8 cellular contexts compared by ENCODE assay signal in the genomic region with DNA sequence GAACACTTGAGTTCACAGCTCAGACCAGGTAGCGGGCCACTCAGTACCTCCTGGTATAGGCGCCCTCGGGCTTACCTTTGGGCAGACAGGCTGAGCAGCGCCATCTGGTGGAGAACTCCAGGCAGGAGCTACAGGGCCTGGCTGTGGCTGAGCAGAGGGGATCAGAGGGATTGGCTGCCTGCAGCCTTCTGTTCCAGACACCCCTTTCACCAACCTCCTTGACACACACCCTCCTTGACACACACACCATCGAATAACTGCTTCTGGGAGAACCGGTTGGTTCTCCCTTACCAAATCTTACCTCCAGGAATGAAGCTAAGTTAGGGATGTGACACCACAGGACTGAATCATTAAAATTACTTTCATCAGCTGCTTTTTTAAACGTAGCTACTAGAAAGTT. TPM values are rescaled to one million over a fixed set of nuclear protein-coding genes. Genes with fewer than 3 reads are reported as not detected.
DNase-seq lines count a peak whose midpoint lies in the region; ATAC-seq and TF ChIP-seq lines count a peak whose summit lies in the region.

No MANE protein-coding gene starts in this region.

- no peak overlapping the region for H3K4me3 Mint-ChIP-seq in activated T-cell treated with anti-CD3 and anti-CD28 coated beads, Interleukin-2, amount 50 U/mL, for 4 hours
- H3K4me3 Mint-ChIP-seq in natural killer cell: no peak overlapping the region

- no peaks in the 10 kb centered on the region for H3K36me3 ChIP-seq in KMS-11 (ENCODE audit: insufficient read depth)
- H3K36me3 ChIP-seq in Peyer's patch: no peaks in the 10 kb centered on the region

- H3K27me3 ChIP-seq in KMS-11 (ENCODE audit: insufficient read depth, low read depth) (peaks cover 35% of the 10 kb centered on the region), Peyer's patch (peaks cover 0 to 14% of the 10 kb centered on the region in 2 donors)

- no peak overlapping the region for H3K4me2 ChIP-seq in KMS-11

- no peak for TF ChIP-seq POLR2A in Peyer's patch (IDR thresholded peaks at IDR 0.05)

- H2AFZ ChIP-seq in KMS-11 (ENCODE audit: low read depth): no peak overlapping the region

- no peaks in the 10 kb centered on the region for H4K20me1 ChIP-seq in KMS-11 (ENCODE audit: insufficient read depth)

- no peaks in the 10 kb centered on the region for H3K4me1 Mint-ChIP-seq in activated T-cell treated with anti-CD3 and anti-CD28 coated beads, Interleukin-2, amount 50 U/mL, for 4 hours (ENCODE audit: low read depth)
- no peaks in the 10 kb centered on the region for H3K4me1 Mint-ChIP-seq in natural killer cell

- in situ Hi-C loops in G401 (cut with HindIII; ENCODE audit: low sequenced_read_pairs): no loop called here

- H3K79me2 ChIP-seq in KMS-11 (ENCODE audit: insufficient read depth, low read depth): no peaks in the 10 kb centered on the region

- H3K36me3 Mint-ChIP-seq in activated T-cell treated with anti-CD3 and anti-CD28 coated beads, Interleukin-2, amount 50 U/mL, for 4 hours (ENCODE audit: insufficient read depth): no peaks in the 10 kb centered on the region
- no peaks in the 10 kb centered on the region for H3K36me3 Mint-ChIP-seq in natural killer cell

- DNase-seq in G401 (ENCODE audit: low spot score): peak; percentile 81
- peak; percentile 83 to 94 (median 83) for DNase-seq in Peyer's patch
- peak; percentile 85 for DNase-seq in activated T-cell treated with anti-CD3 and anti-CD28 coated beads, Interleukin-2, amount 50 U/mL, for 4 hours
- DNase-seq in fibroblast of gingiva (ENCODE audit: low read depth): peak; percentile 34
- peak; percentile 77 for DNase-seq in natural killer cell
- DNase-seq in stimulated activated naive CD4-positive, alpha-beta T cell (lab: John Stamatoyannopoulos, UW): peak; percentile 57 to 83 (median 74)

- peaks cover 27% of the 10 kb centered on the region for H3K27me3 Mint-ChIP-seq in activated T-cell treated with anti-CD3 and anti-CD28 coated beads, Interleukin-2, amount 50 U/mL, for 4 hours (ENCODE audit: low read depth)
- H3K27me3 Mint-ChIP-seq in natural killer cell (ENCODE audit: low read depth in 2 of 2): peaks cover 39 to 46% of the 10 kb centered on the region in 2 donors

- no peaks in the 10 kb centered on the region for H3K9me3 ChIP-seq in Peyer's patch

- intact Hi-C loops in natural killer cell (cut with micrococcal nuclease): loop anchor here (1.0 to 10.0 kb wide), 2 partner anchors 52 to 142 kb away; no protein-coding TSS in a partner anchor

- H3K4me3 ChIP-seq in KMS-11 (IDR thresholded peaks at IDR 0.05; ENCODE audit: insufficient read depth, low read depth, low read length) (no peak overlapping the region), Peyer's patch (no peak overlapping the region)

- H3K4me1 ChIP-seq in KMS-11 (ENCODE audit: low read depth, poor library complexity, severe bottlenecking) (no peaks in the 10 kb centered on the region), Peyer's patch (no peaks in the 10 kb centered on the region)

- H3K27ac ChIP-seq in KMS-11 (no peak overlapping the region), Peyer's patch (no peak overlapping the region)

- ATAC-seq in activated T-cell treated with anti-CD3 and anti-CD28 coated beads, Interleukin-2, amount 50 U/mL, for 4 hours: peak; percentile 100
- ATAC-seq in natural killer cell (peak; percentile 90 to 99 (median 99)), GM19397 (IDR thresholded peaks at IDR 0.05; ENCODE audit: unreplicated experiment) (no peak)

- no peak overlapping the region for H3K9ac ChIP-seq in KMS-11

- TF ChIP-seq CTCF in KMS-11 (conservative IDR thresholded peaks at IDR 0.05; ENCODE audit: low read depth, low read length) (peak; percentile 75), Peyer's patch (IDR thresholded peaks at IDR 0.05) (peak; percentile 41 to 91 (median 72)), natural killer cell (IDR thresholded peaks at IDR 0.05) (peak; percentile 84)

- no peak overlapping the region for H3K27ac Mint-ChIP-seq in natural killer cell

- no peaks in the 10 kb centered on the region for H3K9me3 Mint-ChIP-seq in activated T-cell treated with anti-CD3 and anti-CD28 coated beads, Interleukin-2, amount 50 U/mL, for 4 hours
- H3K9me3 Mint-ChIP-seq in natural killer cell: no peaks in the 10 kb centered on the region

RNA-seq across cellular contexts. Expression of gene LIN28A, which starts 6.5 kb away (rescaled TPM):
- 77.8 and 94.7 TPM in 2 replicates for total RNA-seq in G401 (2014; rRNA removed; shearing (Covaris generic))
- total RNA-seq in Peyer's patch (not detected), natural killer cell (not detected)
- under 1 TPM; 0.37 to 0.57 (median 0.46) TPM for total RNA-seq in activated T-cell treated with anti-CD3 and anti-CD28 coated beads, Interleukin-2, amount 50 U/mL, for 4 hours

RNA-seq across cellular contexts. Expression of gene DHDDS, which starts 15.0 kb away (rescaled TPM):
- total RNA-seq in G401 (2014; rRNA removed; shearing (Covaris generic)): 44.1 and 50.3 TPM in 2 replicates
- total RNA-seq in Peyer's patch (10 to 100 TPM; 54.5 to 76.6 (median 62.1) TPM), natural killer cell (10 to 100 TPM; 39.6 to 48.6 (median 43.4) TPM)
- 10 to 100 TPM; 59.7 to 68.8 (median 60.1) TPM for total RNA-seq in activated T-cell treated with anti-CD3 and anti-CD28 coated beads, Interleukin-2, amount 50 U/mL, for 4 hours

RNA-seq across cellular contexts. Expression of gene ZNF683, which starts 44.6 kb away (rescaled TPM):
- not detected in 2 replicates for total RNA-seq in G401 (2014; rRNA removed; shearing (Covaris generic))
- total RNA-seq in Peyer's patch: not detected
- under 1 TPM; 0.11 to 0.30 (median 0.13) TPM for total RNA-seq in activated T-cell treated with anti-CD3 and anti-CD28 coated beads, Interleukin-2, amount 50 U/mL, for 4 hours
- total RNA-seq in natural killer cell: 10 to 100 TPM in 2 of 3 donors, 1 to 10 TPM in 1; 9.6 to 38.2 (median 19.7) TPM

RNA-seq across cellular contexts. Expression of gene HMGN2, which starts 55.1 kb away (rescaled TPM):
- total RNA-seq in G401 (2014; rRNA removed; shearing (Covaris generic)): 366 and 543 TPM in 2 replicates
- total RNA-seq in Peyer's patch (100 to 1,000 TPM; 127 to 230 (median 147) TPM), natural killer cell (100 to 1,000 TPM; 315 to 364 (median 326) TPM)
- 100 to 1,000 TPM; 417 to 447 (median 437) TPM for total RNA-seq in activated T-cell treated with anti-CD3 and anti-CD28 coated beads, Interleukin-2, amount 50 U/mL, for 4 hours

Comparison
In these comparisons a context has a peak if more than half of its experiments do, and no peak if none do; other contexts are left out.
1. DNase-seq: peak in every context shown above with its lines; median percentile 85 in activated T-cell treated with anti-CD3 and anti-CD28 coated beads, Interleukin-2, amount 50 U/mL, for 4 hours; 83 in Peyer's patch; 81 in G401; 77 in natural killer cell; 74 in stimulated activated naive CD4-positive, alpha-beta T cell; 34 in fibroblast of gingiva.
2. RNA of gene LIN28A, which starts 6.5 kb away (total RNA-seq): 77.8 to 94.7 TPM in G401; 0.37 to 0.57 TPM in activated T-cell treated with anti-CD3 and anti-CD28 coated beads, Interleukin-2, amount 50 U/mL, for 4 hours, not detected in Peyer's patch and not detected in natural killer cell; every median in the first group is over 10 times any median in the second.
3. RNA of gene ZNF683, which starts 44.6 kb away (total RNA-seq): 9.6 to 38.2 TPM in natural killer cell; 0.11 to 0.30 TPM in activated T-cell treated with anti-CD3 and anti-CD28 coated beads, Interleukin-2, amount 50 U/mL, for 4 hours, not detected in G401 and not detected in Peyer's patch; every median in the first group is over 4 times any median in the second.
4. Peak in every context shown above with its lines, with median percentiles within 50 percentile points of each other: CTCF ChIP-seq.